In the genomic region with DNA sequence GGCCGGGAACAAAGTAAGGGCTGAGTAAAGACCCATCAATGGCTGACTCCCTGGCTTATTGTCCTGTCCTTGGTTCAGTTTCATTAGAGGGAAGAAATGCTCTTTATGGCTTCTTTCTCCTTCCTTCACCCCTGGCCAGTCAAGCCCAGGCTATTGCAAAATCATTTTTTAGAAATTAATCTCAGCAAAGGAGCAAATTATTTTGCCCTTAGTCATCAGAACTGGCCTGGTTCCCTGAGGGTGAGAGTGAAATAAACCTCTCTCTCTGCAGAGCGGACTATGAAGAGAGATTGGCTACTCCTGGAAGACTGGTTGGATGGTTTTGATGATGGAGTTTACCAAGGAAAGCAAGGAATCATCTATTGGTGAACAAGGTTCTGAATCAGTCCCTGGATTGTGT, we compare ENCODE assay signal across 16 cellular contexts. TPM values are rescaled to one million over a fixed set of nuclear protein-coding genes. Genes with fewer than 3 reads are reported as not detected.
DNase-seq lines count a peak whose midpoint lies in the region; ATAC-seq and TF ChIP-seq lines count a peak whose summit lies in the region.
"Had no signal": no experiment of that assay in that cellular context is flagged by ENCODE, and none has a peak within 500 bp of the region (broad histone marks: within the 10 kb centered on the region; RNA-seq: fewer than 3 reads in every experiment).

No MANE protein-coding gene starts in this region.

- no peaks in the 10 kb centered on the region for H3K36me3 ChIP-seq in WERI-Rb-1
- H3K36me3 ChIP-seq in upper lobe of right lung: no peaks in the 10 kb centered on the region
- H3K36me3 ChIP-seq: gastroesophageal sphincter had no signal

- H3K4me3 ChIP-seq in astrocyte of the spinal cord (ENCODE audit: low read depth, low read length) (no peak overlapping the region), WERI-Rb-1 (ENCODE audit: low read depth, low read length) (no peak overlapping the region), upper lobe of right lung (no peak overlapping the region)
- H3K4me3 ChIP-seq: gastroesophageal sphincter, lung, SJCRH30 had no signal

- in situ Hi-C loops in ACHN (cut with HindIII; ENCODE audit: low pct_ligation_motif_present, low pct_unique_long_range_greater_than_20kb, low sequenced_read_pairs) (no loop called here), astrocyte of the spinal cord (cut with HindIII; ENCODE audit: low sequenced_read_pairs) (no loop called here)

- no peak for TF ChIP-seq CTCF in astrocyte of the spinal cord (IDR thresholded peaks at IDR 0.05; ENCODE audit: low read depth, low read length)
- TF ChIP-seq CTCF in WERI-Rb-1 (IDR thresholded peaks at IDR 0.05; ENCODE audit: low read depth, low read length): no peak
- no peak for TF ChIP-seq CTCF in upper lobe of right lung (IDR thresholded peaks at IDR 0.05)

- no peaks in the 10 kb centered on the region for H3K4me1 ChIP-seq in upper lobe of right lung
- H3K4me1 ChIP-seq: gastroesophageal sphincter, SJCRH30 had no signal

- DNase-seq in ACHN (peak; percentile 4), HS-5 (ENCODE audit: low read depth) (peak; percentile 61), astrocyte of the spinal cord (ENCODE audit: low read depth, low spot score) (peak; percentile 66), iris pigment epithelial cell (ENCODE audit: low read depth) (peak; percentile 89), WERI-Rb-1 (no peak), upper lobe of right lung (no peak), NCI-H2107 treated with DMSO at 0.1 percent for 48 hours (lab: John Stamatoyannopoulos, UW; ENCODE audit: unreplicated experiment) (no peak)
- DNase-seq: activated CD4-positive, alpha-beta T cell treated with anti-CD3 and anti-CD28 coated beads for 4 hours; activated naive CD4-positive, alpha-beta T cell treated with anti-CD3 and anti-CD28 coated beads for 36 hours; naive thymus-derived CD4-positive, alpha-beta T cell; NCI-H1436; SJCRH30; T-helper 9 cell had no signal

- no peaks in the 10 kb centered on the region for H3K9me3 ChIP-seq in WERI-Rb-1 (ENCODE audit: severe bottlenecking)
- peaks cover 10% of the 10 kb centered on the region for H3K9me3 ChIP-seq in upper lobe of right lung

- H3K27ac ChIP-seq in WERI-Rb-1: no peak overlapping the region
- no peak overlapping the region for H3K27ac ChIP-seq in upper lobe of right lung
- H3K27ac ChIP-seq: gastroesophageal sphincter, SJCRH30 had no signal

- intact Hi-C loops in upper lobe of right lung (cut with DNase I): no loop called here

- ATAC-seq in upper lobe of right lung (no peak), GM18907 (IDR thresholded peaks at IDR 0.05; ENCODE audit: unreplicated experiment) (no peak)
- ATAC-seq: gastroesophageal sphincter; naive thymus-derived CD4-positive, alpha-beta T cell had no signal

- H3K27me3 ChIP-seq in WERI-Rb-1 (ENCODE audit: insufficient read depth, low read depth, severe bottlenecking) (no peaks in the 10 kb centered on the region), upper lobe of right lung (no peaks in the 10 kb centered on the region)
- H3K27me3 ChIP-seq: gastroesophageal sphincter, SJCRH30 had no signal

RNA-seq across cellular contexts. Expression of gene OXTR, which starts 52.7 kb away (rescaled TPM):
- total RNA-seq in upper lobe of right lung: 0.55 TPM

Comparison
In these comparisons a context has a peak if more than half of its experiments do, and no peak if none do; other contexts are left out.
1. DNase-seq: peak in ACHN (single experiment), HS-5 (single experiment), astrocyte of the spinal cord (single experiment) and iris pigment epithelial cell (single experiment); none in WERI-Rb-1 (single experiment), upper lobe of right lung (single experiment) and NCI-H2107 treated with DMSO at 0.1 percent for 48 hours (single experiment).